In genomic region chr11:120147094-120147949, GRCh38 we compare ENCODE assay signal across 23 cellular contexts. TPM values are rescaled to one million over a fixed set of nuclear protein-coding genes. Genes with fewer than 3 reads are reported as not detected.
DNase-seq lines count a peak whose midpoint lies in the region; ATAC-seq, FAIRE-seq and TF ChIP-seq lines count a peak whose summit lies in the region.
"Had no signal": no experiment of that assay in that cellular context is flagged by ENCODE, and none has a peak within 500 bp of the region (broad histone marks: within the 10 kb centered on the region; RNA-seq: fewer than 3 reads in every experiment).

No MANE protein-coding gene starts in this region.

- H3K4me2 ChIP-seq in H1 (ENCODE audit: insufficient read depth in 1 of 2, low read depth in 2 of 2, low read length in 2 of 2), result no peak overlapping the region

- 0 out of 2 replicates have a peak overlapping the region, but pooled peaks have one; percentile 5 for H2BK12ac ChIP-seq in H1 (ENCODE audit: low read depth, low read length)

- no peak overlapping the region for H3K56ac ChIP-seq in H1 (replicated peaks; ENCODE audit: insufficient read length, low read depth, low read length)

- H3K23ac ChIP-seq in H1 (ENCODE audit: insufficient read length), result no peak overlapping the region

- CTCF ChIA-PET in H1 (lab: Charles Lee; ENCODE audit: partially characterized antibody), result interaction anchor here (0.7 to 4.4 kb wide), 13 partner anchors 10 to 211 kb away, joined by 3 to 22 read pairs (median 4); no protein-coding TSS in a partner anchor

- POLR2A ChIA-PET in H1 (lab: Charles Lee; ENCODE audit: partially characterized antibody), result no interaction called here

- H4K20me1 ChIP-seq in H1 (replicated peaks in 1 of 2; ENCODE audit: control insufficient read depth in 1 of 2, insufficient read depth in 2 of 2, low read length in 2 of 2), result no peaks in the 10 kb centered on the region

- intact Hi-C loops in cardiac septum (cut with DNase I), result no loop called here

- H4K5ac ChIP-seq in H1 (ENCODE audit: insufficient read length, low read depth, low read length), result no peak overlapping the region

- H3K9ac ChIP-seq in H1 (replicated peaks in 1 of 4; ENCODE audit: extremely low read depth in 1 of 4, low read depth in 3 of 4, low read length in 3 of 4), result no peak overlapping the region

- H3K36me3 ChIP-seq in right atrium auricular region, result no peaks in the 10 kb centered on the region
- H3K36me3 ChIP-seq in H1 (ENCODE audit: control insufficient read depth in 2 of 4, insufficient read depth in 4 of 4, low read length in 3 of 4), result no peaks in the 10 kb centered on the region
- H3K36me3 ChIP-seq: gastrocnemius medialis, SJCRH30, spleen had no signal

- H2AK5ac ChIP-seq in H1 (ENCODE audit: low read depth, low read length), result no peak overlapping the region

- H3K27ac ChIP-seq in right atrium auricular region (no peak overlapping the region), H1 (ENCODE audit: low read depth, low read length) (no peak overlapping the region)
- H3K27ac ChIP-seq: gastrocnemius medialis, SJCRH30, spleen had no signal

- no peak for FAIRE-seq in H1 (lab: Jason Lieb, UNC)
- FAIRE-seq: endometrium had no signal

- TF ChIP-seq RAD21 in H1 (IDR thresholded peaks at IDR 0.05 in 1 of 2, conservative IDR thresholded peaks at IDR 0.05 in 1 of 2; ENCODE audit: low read depth in 2 of 2, low read length in 2 of 2), result no peak

- DNase-seq in right atrium auricular region (ENCODE audit: low spot score), result peak; percentile 53
- no peak for DNase-seq in cardiac septum (ENCODE audit: low spot score)
- DNase-seq in H1 (ENCODE audit: low read depth in 1 of 2, low spot score in 2 of 2), result peak in 1 of 2 experiments; percentile 41
- DNase-seq in mesenteric fat pad (ENCODE audit: low spot score), result peak; percentile 85
- DNase-seq in NCI-H1092 treated with DMSO at 0.1 percent for 48 hours (lab: John Stamatoyannopoulos, UW), result no peak
- no peak for DNase-seq in NK-92 (lab: John Stamatoyannopoulos, UW; ENCODE audit: unreplicated experiment)
- no peak for DNase-seq in DMS153 treated with DMSO at 0.1 percent for 48 hours (lab: John Stamatoyannopoulos, UW; ENCODE audit: unreplicated experiment)
- DNase-seq: activated B cell treated with CpG ODN at 0.5 μM for 24 hours; activated effector memory CD4-positive, alpha-beta T cell treated with anti-CD3 and anti-CD28 coated beads, Interleukin-2, amount 50 U/mL, for 16 hours; CD8-positive, alpha-beta memory T cell; cerebellar nuclear complex; gastrocnemius medialis; left ventricle myocardium superior; naive B cell; NCI-H1930; NCI-H510A treated with DMSO at 0.1 percent for 48 hours; SJCRH30; spleen; trophoblast cell had no signal

- H3K79me2 ChIP-seq in H1 (ENCODE audit: control insufficient read depth in 1 of 2, insufficient read depth in 2 of 2, low read length in 2 of 2), result no peaks in the 10 kb centered on the region

- no peak for ATAC-seq in GM19324 (IDR thresholded peaks at IDR 0.05; ENCODE audit: low FRiP score, unreplicated experiment)
- ATAC-seq: gastrocnemius medialis, left ventricle myocardium superior had no signal

- no peak overlapping the region for H3K4me3 ChIP-seq in right atrium auricular region
- H3K4me3 ChIP-seq in H1 (ENCODE audit: extremely low read depth in 1 of 4, insufficient read depth in 2 of 4, low read depth in 3 of 4, low read length in 4 of 4), result no peak overlapping the region
- H3K4me3 ChIP-seq: gastrocnemius medialis, SJCRH30, spleen had no signal

- no peak overlapping the region for H2BK5ac ChIP-seq in H1 (ENCODE audit: low read depth, low read length)

- no peak overlapping the region for H2BK20ac ChIP-seq in H1 (ENCODE audit: low read length)

- H2BK120ac ChIP-seq in H1 (replicated peaks; ENCODE audit: low read depth, low read length), result no peak overlapping the region

- TF ChIP-seq EP300 in H1 (IDR thresholded peaks at IDR 0.05; ENCODE audit: borderline replicate concordance in 1 of 2, low read depth in 2 of 2, low read length in 2 of 2), result no peak

- H2AFZ ChIP-seq in H1 (ENCODE audit: low read length), result no peak overlapping the region; the same call in 1 of the 2 replicates

- H4K91ac ChIP-seq in H1 (replicated peaks; ENCODE audit: insufficient read length, low read length), result peak overlapping the region; percentile 13

- H3K14ac ChIP-seq in H1 (ENCODE audit: insufficient read length), result no peak overlapping the region

- TF ChIP-seq CTCF in right atrium auricular region (IDR thresholded peaks at IDR 0.05), result no peak
- TF ChIP-seq CTCF in H1 (IDR thresholded peaks at IDR 0.05; ENCODE audit: control extremely low read depth in 1 of 3, insufficient read depth in 1 of 3, low read depth in 1 of 3, low read length in 3 of 3), result peak in 1 of 3 experiments; percentile 6; a peak in 1 of 4 replicates

- H3K79me1 ChIP-seq in H1 (ENCODE audit: low read depth, low read length), result no peaks in the 10 kb centered on the region

- no peaks in the 10 kb centered on the region for H3K23me2 ChIP-seq in H1 (ENCODE audit: low read depth, low read length)

- H3K4ac ChIP-seq in H1 (replicated peaks; ENCODE audit: insufficient read length, low read depth, low read length), result no peak overlapping the region

- no peak overlapping the region for H3K18ac ChIP-seq in H1 (ENCODE audit: extremely low read depth, low read length)

- H3K27me3 ChIP-seq in right atrium auricular region (no peaks in the 10 kb centered on the region), H1 (replicated peaks in 1 of 4; ENCODE audit: control insufficient read depth in 3 of 4, extremely low read depth in 1 of 4, insufficient read depth in 3 of 4, low read length in 3 of 4) (peaks cover 0 to 7% (median under 1%) of the 10 kb centered on the region in 4 experiments; a peak in 3 of 7 replicates)
- H3K27me3 ChIP-seq: SJCRH30 had no signal

- H3K4me1 ChIP-seq in right atrium auricular region, result no peaks in the 10 kb centered on the region
- H3K4me1 ChIP-seq in H1 (replicated peaks in 1 of 4; ENCODE audit: control insufficient read depth in 3 of 4, insufficient read depth in 4 of 4, low read length in 3 of 4), result peaks cover 0 to 2% (median 0%) of the 10 kb centered on the region in 4 experiments; a peak in 1 of 7 replicates
- H3K4me1 ChIP-seq: gastrocnemius medialis, SJCRH30, spleen had no signal

- no peak overlapping the region for H2BK15ac ChIP-seq in H1 (ENCODE audit: low read length)

- H3K9me3 ChIP-seq in right atrium auricular region (no peaks in the 10 kb centered on the region), H1 (ENCODE audit: insufficient read depth in 2 of 2, low read depth in 1 of 2, low read length in 1 of 2) (no peaks in the 10 kb centered on the region)
- H3K9me3 ChIP-seq: gastrocnemius medialis, SJCRH30 had no signal

- no peak overlapping the region for H4K8ac ChIP-seq in H1 (ENCODE audit: extremely low read depth, insufficient read depth, low read length)

- WGBS in H1 (ENCODE audit: extremely low coverage in 1 of 2, insufficient coverage in 1 of 2, insufficient read length in 1 of 2, insufficient replicate concordance in 2 of 2, low coverage in 1 of 2, low lambda C conversion rate in 2 of 2, missing lambda C conversion rate in 1 of 2), 2 experiments, result 87% methylated on average over 17 of the region's 17 CpGs; no CpG with 5 or more reads in 1 of the 2 experiments

- TF ChIP-seq POLR2A in H1 (IDR thresholded peaks at IDR 0.05; ENCODE audit: control extremely low read depth in 1 of 2, low read depth in 2 of 2, low read length in 2 of 2), result no peak

TF ChIP-seq in H1, 55 proteins besides CTCF, POLR2A, EP300 and RAD21:
- TF ChIP-seq SP2 (IDR thresholded peaks at IDR 0.05; ENCODE audit: low read length), result no peak
- TF ChIP-seq RBBP5 (IDR thresholded peaks at IDR 0.05; ENCODE audit: borderline replicate concordance, low read depth, low read length), result no peak
- no peak for TF ChIP-seq CEBPB (IDR thresholded peaks at IDR 0.05; ENCODE audit: low read depth, low read length)
- no peak for TF ChIP-seq NANOG (IDR thresholded peaks at IDR 0.05; ENCODE audit: insufficient read depth, low read depth, low read length, poor library complexity, severe bottlenecking)
- TF ChIP-seq NRF1 (IDR thresholded peaks at IDR 0.05; ENCODE audit: low read depth, low read length), result no peak
- no peak for TF ChIP-seq KDM4A (IDR thresholded peaks at IDR 0.05; ENCODE audit: low read depth, low read length, severe bottlenecking)
- TF ChIP-seq MAFK (IDR thresholded peaks at IDR 0.05; ENCODE audit: low read depth, low read length), result no peak
- TF ChIP-seq SUZ12 (IDR thresholded peaks at IDR 0.05; ENCODE audit: low read length), result no peak
- TF ChIP-seq HDAC2 (IDR thresholded peaks at IDR 0.05; ENCODE audit: borderline replicate concordance in 1 of 2, low read depth in 2 of 2, low read length in 2 of 2), result no peak
- TF ChIP-seq CTBP2 (IDR thresholded peaks at IDR 0.05; ENCODE audit: borderline replicate concordance, insufficient read depth, insufficient read length, low read length), result no peak
- TF ChIP-seq E2F6 (IDR thresholded peaks at IDR 0.05), result no peak
- TF ChIP-seq TBP (IDR thresholded peaks at IDR 0.05; ENCODE audit: low read depth, low read length), result no peak
- no peak for TF ChIP-seq JUND (IDR thresholded peaks at IDR 0.05; ENCODE audit: low read length)
- no peak for TF ChIP-seq RXRA (IDR thresholded peaks at IDR 0.05; ENCODE audit: insufficient read depth, low read depth, low read length)
- no peak for TF ChIP-seq SIN3A (conservative IDR thresholded peaks at IDR 0.05 in 1 of 2, IDR thresholded peaks at IDR 0.05 in 1 of 2; ENCODE audit: low read depth in 1 of 2, low read length in 2 of 2)
- TF ChIP-seq YY1 (IDR thresholded peaks at IDR 0.05; ENCODE audit: low read depth, low read length), result no peak

RNA-seq across cellular contexts. Expression of gene TRIM29, which starts 9.4 kb away (rescaled TPM):
- total RNA-seq in right atrium auricular region (1 to 10 TPM in 1 of 2 donors, under 1 TPM in 1; 0.85 to 2.7 TPM), cardiac septum (not detected), mesenteric fat pad (1.3 TPM)
- total RNA-seq in H1 (2021; fragmentation: NEBNext Ultra II Directional; extraction: Animal tissue kit (Norgen Biotek cat#: 25700)), result 0.43 TPM in 1 of 2 replicates, not detected in the other
- polyA plus RNA-seq in H1 (2011; rRNA removed), result 0.17 and 0.35 TPM in 2 replicates
- polyA plus RNA-seq in H1 (2011; cell fraction: cytosol; rRNA removed), result 0.34 TPM
- 0.10 TPM for polyA plus RNA-seq in H1 (2011; cell fraction: nucleus; rRNA removed)
- polyA plus RNA-seq in H1 (2012, experiment 1 of 2), result 0.20 TPM in 1 of 4 replicates, not detected in the others
- not detected for polyA plus RNA-seq in H1 (2012, experiment 2 of 2)
- polyA plus RNA-seq in H1 (2013, experiment 1 of 2), result 0.08 TPM
- polyA plus RNA-seq in H1 (2013, experiment 2 of 2), result 0.07 TPM
- 0.54 and 0.78 TPM in 2 replicates for polyA minus RNA-seq in H1 (2011; rRNA and poly(A)+ RNA removed)
- polyA minus RNA-seq in H1 (2011; cell fraction: cytosol; rRNA and poly(A)+ RNA removed), result not detected
- polyA minus RNA-seq in H1 (2011; cell fraction: nucleus; rRNA and poly(A)+ RNA removed), result 1.6 TPM
- total RNA-seq: activated B cell treated with CpG ODN at 0.5 μM for 24 hours; CD8-positive, alpha-beta memory T cell; OCI-LY7; SJCRH30; T-helper 2 cell treated with Interferon-gamma antibody and Interleukin-4, amounts not matched to agents 100 ng/mL and 5 ng/mL, for 36 hours had no signal
- polyA plus RNA-seq: CD8-positive, alpha-beta memory T cell had no signal

Comparison
In these comparisons a context has a peak if more than half of its experiments do, and no peak if none do; other contexts are left out.
1. DNase-seq: peak in right atrium auricular region (single experiment) and mesenteric fat pad (single experiment); none in cardiac septum (single experiment), NCI-H1092 treated with DMSO at 0.1 percent for 48 hours (single experiment), NK-92 (single experiment) and DMS153 treated with DMSO at 0.1 percent for 48 hours (single experiment).